Comparison of ENCODE assay signal across 28 cellular contexts in genomic region chr1:181818943-181819342, GRCh38.
"Had no signal": no experiment of that assay in that cellular context is flagged by ENCODE, and none has a peak within 500 bp of the region (broad histone marks: within the 10 kb centered on the region; RNA-seq: fewer than 3 reads in every experiment).

No MANE protein-coding gene starts in this region.

- H3K27me3 ChIP-seq: colonic mucosa, esophagus muscularis mucosa, gastrocnemius medialis, heart right ventricle, right lobe of liver, suprapubic skin, thyroid gland, upper lobe of left lung, vagina had no signal

- H3K36me3 ChIP-seq: colonic mucosa, esophagus muscularis mucosa, gastrocnemius medialis, heart right ventricle, left ventricle myocardium inferior, lower lobe of right lung, right lobe of liver, suprapubic skin, thyroid gland, upper lobe of left lung, vagina had no signal

- H2AFZ ChIP-seq: parathyroid adenoma had no signal

- ATAC-seq: gastrocnemius medialis; heart right ventricle; left cardiac atrium; lower lobe of right lung; natural killer cell treated with Interleukin-12 subunit alpha and Interleukin-12 subunit beta and Interleukin-15 and Interleukin-18, amount 100 ng/mL, for 72 hours; psoas muscle; right lobe of liver; stimulated activated effector memory CD8-positive, alpha-beta T cell treated with anti-CD3 and anti-CD28 coated beads, Interleukin-12 subunit alpha, Interleukin-12 subunit beta, amount 100 ng/mL, for 72 hours; stimulated activated naive CD8-positive, alpha-beta T cell treated with anti-CD3 and anti-CD28 coated beads, Interleukin-15, Interleukin-2, amounts not matched to agents 100 U/mL and 50 U/mL, for 24 hours had no signal

- H3K9ac ChIP-seq: parathyroid adenoma had no signal

- H3K27ac ChIP-seq: colonic mucosa, epithelial cell of prostate, esophagus muscularis mucosa, gastrocnemius medialis, heart right ventricle, left ventricle myocardium inferior, lower lobe of right lung, parathyroid adenoma, psoas muscle, right lobe of liver, suprapubic skin, thyroid gland, upper lobe of left lung, vagina had no signal

- H3K27ac Mint-ChIP-seq: memory B cell; natural killer cell treated with Interleukin-12 subunit alpha and Interleukin-12 subunit beta and Interleukin-15 and Interleukin-18, amount 100 ng/mL, for 72 hours; stimulated activated effector memory CD8-positive, alpha-beta T cell treated with anti-CD3 and anti-CD28 coated beads, Interleukin-12 subunit alpha, Interleukin-12 subunit beta, amount 100 ng/mL, for 72 hours had no signal

- H3K4me1 ChIP-seq: colonic mucosa, esophagus muscularis mucosa, gastrocnemius medialis, heart right ventricle, left ventricle myocardium inferior, lower lobe of right lung, parathyroid adenoma, psoas muscle, right lobe of liver, suprapubic skin, thyroid gland, upper lobe of left lung, vagina had no signal

- H3K4me3 ChIP-seq: colonic mucosa, esophagus muscularis mucosa, gastrocnemius medialis, heart right ventricle, left ventricle myocardium inferior, lower lobe of right lung, psoas muscle, right lobe of liver, suprapubic skin, thyroid gland, upper lobe of left lung, vagina had no signal

- H3K36me3 Mint-ChIP-seq: memory B cell; natural killer cell treated with Interleukin-12 subunit alpha and Interleukin-12 subunit beta and Interleukin-15 and Interleukin-18, amount 100 ng/mL, for 72 hours; stimulated activated effector memory CD8-positive, alpha-beta T cell treated with anti-CD3 and anti-CD28 coated beads, Interleukin-12 subunit alpha, Interleukin-12 subunit beta, amount 100 ng/mL, for 72 hours had no signal

- H3K79me2 ChIP-seq: parathyroid adenoma had no signal

- DNase-seq: colonic mucosa; dermis blood vessel endothelial cell; effector CD8-positive, alpha-beta T cell; gastrocnemius medialis; heart right ventricle; hypothalamus; kidney; left cardiac atrium; left ventricle myocardium inferior; lower lobe of right lung; midbrain; psoas muscle; retina; right lobe of liver; stimulated activated CD4-positive, alpha-beta T cell treated with anti-CD3 and anti-CD28 coated beads, Interleukin-4, amount 100 ng/mL, for 1 hour; stimulated activated CD8-positive, alpha-beta memory T cell treated with anti-CD3 and anti-CD28 coated beads, Interleukin-4, amount 100 ng/mL, for 48 hours; stimulated activated naive CD8-positive, alpha-beta T cell treated with anti-CD3 and anti-CD28 coated beads, Interleukin-15, Interleukin-2, amounts not matched to agents 100 U/mL and 50 U/mL, for 24 hours; thyroid gland; upper lobe of left lung had no signal

- H3K9me3 Mint-ChIP-seq: memory B cell; stimulated activated effector memory CD8-positive, alpha-beta T cell treated with anti-CD3 and anti-CD28 coated beads, Interleukin-12 subunit alpha, Interleukin-12 subunit beta, amount 100 ng/mL, for 72 hours had no signal

- H3K4me1 Mint-ChIP-seq: memory B cell; stimulated activated effector memory CD8-positive, alpha-beta T cell treated with anti-CD3 and anti-CD28 coated beads, Interleukin-12 subunit alpha, Interleukin-12 subunit beta, amount 100 ng/mL, for 72 hours had no signal

- FAIRE-seq: endometrium had no signal

- H3K9me3 ChIP-seq: colonic mucosa, esophagus muscularis mucosa, gastrocnemius medialis, lower lobe of right lung, psoas muscle, right lobe of liver, suprapubic skin, thyroid gland, upper lobe of left lung, vagina had no signal

- H3K4me3 Mint-ChIP-seq: memory B cell; natural killer cell treated with Interleukin-12 subunit alpha and Interleukin-12 subunit beta and Interleukin-15 and Interleukin-18, amount 100 ng/mL, for 72 hours; stimulated activated effector memory CD8-positive, alpha-beta T cell treated with anti-CD3 and anti-CD28 coated beads, Interleukin-12 subunit alpha, Interleukin-12 subunit beta, amount 100 ng/mL, for 72 hours had no signal
